In genomic region chr7:149239345-149240143, GRCh38 we compare ENCODE assay signal across 1 cellular context.
A peak's percentile ranks its signal among the peaks of the same experiment; 100 is the strongest.
TF ChIP-seq lines count a peak whose summit lies in the region.

TSS of gene ZNF212 (plus strand) at chr7:149239651. CDS start at chr7:149239779, 128 bp downstream.

TF ChIP-seq in HepG2, 621 proteins besides CTCF, POLR2A, EP300 and RAD21 (continued from another document and continues in another):
- TF ChIP-seq, protein P1, sequence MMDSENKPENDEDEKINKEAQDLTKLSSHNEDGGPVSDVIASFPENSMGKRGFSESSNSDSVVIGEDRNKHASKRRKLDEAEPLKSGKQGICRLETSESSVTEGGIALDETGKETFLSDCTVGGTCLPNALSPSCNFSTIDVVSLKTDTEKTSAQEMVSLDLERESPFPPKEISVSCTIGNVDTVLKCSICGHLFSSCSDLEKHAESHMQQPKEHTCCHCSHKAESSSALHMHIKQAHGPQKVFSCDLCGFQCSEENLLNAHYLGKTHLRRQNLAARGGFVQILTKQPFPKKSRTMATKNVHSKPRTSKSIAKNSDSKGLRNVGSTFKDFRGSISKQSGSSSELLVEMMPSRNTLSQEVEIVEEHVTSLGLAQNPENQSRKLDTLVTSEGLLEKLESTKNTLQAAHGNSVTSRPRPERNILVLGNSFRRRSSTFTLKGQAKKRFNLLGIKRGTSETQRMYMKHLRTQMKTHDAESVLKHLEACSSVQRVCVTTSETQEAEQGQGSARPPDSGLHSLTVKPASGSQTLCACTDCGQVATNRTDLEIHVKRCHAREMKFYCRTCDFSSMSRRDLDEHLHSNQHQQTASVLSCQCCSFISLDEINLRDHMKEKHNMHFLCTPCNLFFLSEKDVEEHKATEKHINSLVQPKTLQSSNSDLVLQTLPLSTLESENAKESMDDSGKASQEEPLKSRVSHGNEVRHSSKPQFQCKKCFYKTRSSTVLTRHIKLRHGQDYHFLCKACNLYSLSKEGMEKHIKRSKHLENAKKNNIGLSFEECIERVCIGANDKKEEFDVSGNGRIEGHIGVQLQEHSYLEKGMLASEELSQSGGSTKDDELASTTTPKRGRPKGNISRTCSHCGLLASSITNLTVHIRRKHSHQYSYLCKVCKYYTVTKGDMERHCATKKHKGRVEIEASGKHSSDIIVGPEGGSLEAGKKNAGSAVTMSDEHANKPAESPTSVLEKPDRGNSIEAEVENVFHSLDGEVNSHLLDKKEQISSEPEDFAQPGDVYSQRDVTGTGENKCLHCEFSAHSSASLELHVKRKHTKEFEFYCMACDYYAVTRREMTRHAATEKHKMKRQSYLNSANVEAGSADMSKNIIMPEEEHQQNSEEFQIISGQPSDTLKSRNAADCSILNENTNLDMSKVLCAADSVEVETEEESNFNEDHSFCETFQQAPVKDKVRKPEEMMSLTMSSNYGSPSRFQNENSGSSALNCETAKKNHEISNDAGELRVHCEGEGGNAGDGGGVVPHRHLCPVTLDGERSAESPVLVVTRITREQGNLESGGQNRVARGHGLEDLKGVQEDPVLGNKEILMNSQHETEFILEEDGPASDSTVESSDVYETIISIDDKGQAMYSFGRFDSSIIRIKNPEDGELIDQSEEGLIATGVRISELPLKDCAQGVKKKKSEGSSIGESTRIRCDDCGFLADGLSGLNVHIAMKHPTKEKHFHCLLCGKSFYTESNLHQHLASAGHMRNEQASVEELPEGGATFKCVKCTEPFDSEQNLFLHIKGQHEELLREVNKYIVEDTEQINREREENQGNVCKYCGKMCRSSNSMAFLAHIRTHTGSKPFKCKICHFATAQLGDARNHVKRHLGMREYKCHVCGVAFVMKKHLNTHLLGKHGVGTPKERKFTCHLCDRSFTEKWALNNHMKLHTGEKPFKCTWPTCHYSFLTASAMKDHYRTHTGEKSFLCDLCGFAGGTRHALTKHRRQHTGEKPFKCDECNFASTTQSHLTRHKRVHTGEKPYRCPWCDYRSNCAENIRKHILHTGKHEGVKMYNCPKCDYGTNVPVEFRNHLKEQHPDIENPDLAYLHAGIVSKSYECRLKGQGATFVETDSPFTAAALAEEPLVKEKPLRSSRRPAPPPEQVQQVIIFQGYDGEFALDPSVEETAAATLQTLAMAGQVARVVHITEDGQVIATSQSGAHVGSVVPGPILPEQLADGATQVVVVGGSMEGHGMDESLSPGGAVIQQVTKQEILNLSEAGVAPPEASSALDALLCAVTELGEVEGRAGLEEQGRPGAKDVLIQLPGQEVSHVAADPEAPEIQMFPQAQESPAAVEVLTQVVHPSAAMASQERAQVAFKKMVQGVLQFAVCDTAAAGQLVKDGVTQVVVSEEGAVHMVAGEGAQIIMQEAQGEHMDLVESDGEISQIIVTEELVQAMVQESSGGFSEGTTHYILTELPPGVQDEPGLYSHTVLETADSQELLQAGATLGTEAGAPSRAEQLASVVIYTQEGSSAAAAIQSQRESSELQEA (CRISPR knock-in tag; IDR thresholded peaks at IDR 0.05; ENCODE audit: not compliant biosample characterization), result peak; percentile 49
- no peak; the same call in 1 of the 2 replicates for TF ChIP-seq ELK4 (CRISPR knock-in tag; IDR thresholded peaks at IDR 0.05; ENCODE audit: borderline replicate concordance)
- no peak for TF ChIP-seq ZNF7 (CRISPR knock-in tag; IDR thresholded peaks at IDR 0.05)
- TF ChIP-seq ZHX1 (CRISPR knock-in tag; IDR thresholded peaks at IDR 0.05; ENCODE audit: low read depth), result no peak
- TF ChIP-seq ZNF598 (CRISPR knock-in tag; IDR thresholded peaks at IDR 0.05; ENCODE audit: borderline replicate concordance), result no peak
- TF ChIP-seq THYN1 (CRISPR knock-in tag; IDR thresholded peaks at IDR 0.05; ENCODE audit: borderline replicate concordance, low read depth), result no peak
- no peak for TF ChIP-seq ZFAT (CRISPR knock-in tag; conservative IDR thresholded peaks at IDR 0.05)
- TF ChIP-seq HMG20A (CRISPR knock-in tag; IDR thresholded peaks at IDR 0.05; ENCODE audit: borderline replicate concordance), result 0 out of 2 replicates have a peak, but pooled peaks have one; percentile 14
- TF ChIP-seq ZNF747 (CRISPR knock-in tag; IDR thresholded peaks at IDR 0.05; ENCODE audit: borderline replicate concordance), result peak; percentile 80; the same call in 1 of the 2 replicates
- TF ChIP-seq SOX6 (IDR thresholded peaks at IDR 0.05), result no peak
- TF ChIP-seq SOX6 (CRISPR knock-in tag; IDR thresholded peaks at IDR 0.05), result peak; percentile 74
- peak; percentile 79 for TF ChIP-seq ZNF44 (CRISPR knock-in tag; IDR thresholded peaks at IDR 0.05)
- no peak for TF ChIP-seq TP53 (CRISPR knock-in tag; conservative IDR thresholded peaks at IDR 0.05)
- TF ChIP-seq, protein P2, sequence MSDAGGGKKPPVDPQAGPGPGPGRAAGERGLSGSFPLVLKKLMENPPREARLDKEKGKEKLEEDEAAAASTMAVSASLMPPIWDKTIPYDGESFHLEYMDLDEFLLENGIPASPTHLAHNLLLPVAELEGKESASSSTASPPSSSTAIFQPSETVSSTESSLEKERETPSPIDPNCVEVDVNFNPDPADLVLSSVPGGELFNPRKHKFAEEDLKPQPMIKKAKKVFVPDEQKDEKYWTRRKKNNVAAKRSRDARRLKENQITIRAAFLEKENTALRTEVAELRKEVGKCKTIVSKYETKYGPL (CRISPR knock-in tag; IDR thresholded peaks at IDR 0.05), result no peak
- TF ChIP-seq, protein P3, sequence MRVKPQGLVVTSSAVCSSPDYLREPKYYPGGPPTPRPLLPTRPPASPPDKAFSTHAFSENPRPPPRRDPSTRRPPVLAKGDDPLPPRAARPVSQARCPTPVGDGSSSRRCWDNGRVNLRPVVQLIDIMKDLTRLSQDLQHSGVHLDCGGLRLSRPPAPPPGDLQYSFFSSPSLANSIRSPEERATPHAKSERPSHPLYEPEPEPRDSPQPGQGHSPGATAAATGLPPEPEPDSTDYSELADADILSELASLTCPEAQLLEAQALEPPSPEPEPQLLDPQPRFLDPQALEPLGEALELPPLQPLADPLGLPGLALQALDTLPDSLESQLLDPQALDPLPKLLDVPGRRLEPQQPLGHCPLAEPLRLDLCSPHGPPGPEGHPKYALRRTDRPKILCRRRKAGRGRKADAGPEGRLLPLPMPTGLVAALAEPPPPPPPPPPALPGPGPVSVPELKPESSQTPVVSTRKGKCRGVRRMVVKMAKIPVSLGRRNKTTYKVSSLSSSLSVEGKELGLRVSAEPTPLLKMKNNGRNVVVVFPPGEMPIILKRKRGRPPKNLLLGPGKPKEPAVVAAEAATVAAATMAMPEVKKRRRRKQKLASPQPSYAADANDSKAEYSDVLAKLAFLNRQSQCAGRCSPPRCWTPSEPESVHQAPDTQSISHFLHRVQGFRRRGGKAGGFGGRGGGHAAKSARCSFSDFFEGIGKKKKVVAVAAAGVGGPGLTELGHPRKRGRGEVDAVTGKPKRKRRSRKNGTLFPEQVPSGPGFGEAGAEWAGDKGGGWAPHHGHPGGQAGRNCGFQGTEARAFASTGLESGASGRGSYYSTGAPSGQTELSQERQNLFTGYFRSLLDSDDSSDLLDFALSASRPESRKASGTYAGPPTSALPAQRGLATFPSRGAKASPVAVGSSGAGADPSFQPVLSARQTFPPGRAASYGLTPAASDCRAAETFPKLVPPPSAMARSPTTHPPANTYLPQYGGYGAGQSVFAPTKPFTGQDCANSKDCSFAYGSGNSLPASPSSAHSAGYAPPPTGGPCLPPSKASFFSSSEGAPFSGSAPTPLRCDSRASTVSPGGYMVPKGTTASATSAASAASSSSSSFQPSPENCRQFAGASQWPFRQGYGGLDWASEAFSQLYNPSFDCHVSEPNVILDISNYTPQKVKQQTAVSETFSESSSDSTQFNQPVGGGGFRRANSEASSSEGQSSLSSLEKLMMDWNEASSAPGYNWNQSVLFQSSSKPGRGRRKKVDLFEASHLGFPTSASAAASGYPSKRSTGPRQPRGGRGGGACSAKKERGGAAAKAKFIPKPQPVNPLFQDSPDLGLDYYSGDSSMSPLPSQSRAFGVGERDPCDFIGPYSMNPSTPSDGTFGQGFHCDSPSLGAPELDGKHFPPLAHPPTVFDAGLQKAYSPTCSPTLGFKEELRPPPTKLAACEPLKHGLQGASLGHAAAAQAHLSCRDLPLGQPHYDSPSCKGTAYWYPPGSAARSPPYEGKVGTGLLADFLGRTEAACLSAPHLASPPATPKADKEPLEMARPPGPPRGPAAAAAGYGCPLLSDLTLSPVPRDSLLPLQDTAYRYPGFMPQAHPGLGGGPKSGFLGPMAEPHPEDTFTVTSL (CRISPR knock-in tag; IDR thresholded peaks at IDR 0.05; ENCODE audit: borderline replicate concordance), result peak; percentile 40
- TF ChIP-seq, protein P4, sequence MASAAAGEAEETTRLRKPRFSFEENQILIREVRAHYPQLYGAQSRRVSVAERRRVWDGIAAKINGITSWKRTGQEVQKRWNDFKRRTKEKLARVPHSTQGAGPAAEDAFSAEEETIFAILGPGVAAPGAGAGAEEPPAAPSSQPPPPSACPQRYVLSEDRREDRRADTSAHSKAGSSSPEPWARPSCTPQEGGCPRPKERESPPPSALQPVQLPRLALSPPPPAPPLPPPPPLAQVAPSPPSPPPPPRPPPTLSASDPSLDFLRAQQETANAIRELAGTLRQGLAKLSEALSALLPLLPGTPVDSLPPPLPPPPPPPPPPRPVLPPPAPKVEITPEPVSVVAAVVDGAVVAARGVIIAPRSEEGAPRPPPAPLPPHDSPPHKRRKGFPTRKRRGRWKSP (CRISPR knock-in tag; IDR thresholded peaks at IDR 0.05), result peak; percentile 86
- peak; percentile 32; the same call in 1 of the 2 replicates for TF ChIP-seq ZNF446 (CRISPR knock-in tag; IDR thresholded peaks at IDR 0.05)
- no peak for TF ChIP-seq NCOA5 (CRISPR knock-in tag; IDR thresholded peaks at IDR 0.05)
- TF ChIP-seq, protein P5, sequence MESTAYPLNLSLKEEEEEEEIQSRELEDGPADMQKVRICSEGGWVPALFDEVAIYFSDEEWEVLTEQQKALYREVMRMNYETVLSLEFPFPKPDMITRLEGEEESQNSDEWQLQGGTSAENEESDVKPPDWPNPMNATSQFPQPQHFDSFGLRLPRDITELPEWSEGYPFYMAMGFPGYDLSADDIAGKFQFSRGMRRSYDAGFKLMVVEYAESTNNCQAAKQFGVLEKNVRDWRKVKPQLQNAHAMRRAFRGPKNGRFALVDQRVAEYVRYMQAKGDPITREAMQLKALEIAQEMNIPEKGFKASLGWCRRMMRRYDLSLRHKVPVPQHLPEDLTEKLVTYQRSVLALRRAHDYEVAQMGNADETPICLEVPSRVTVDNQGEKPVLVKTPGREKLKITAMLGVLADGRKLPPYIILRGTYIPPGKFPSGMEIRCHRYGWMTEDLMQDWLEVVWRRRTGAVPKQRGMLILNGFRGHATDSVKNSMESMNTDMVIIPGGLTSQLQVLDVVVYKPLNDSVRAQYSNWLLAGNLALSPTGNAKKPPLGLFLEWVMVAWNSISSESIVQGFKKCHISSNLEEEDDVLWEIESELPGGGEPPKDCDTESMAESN (CRISPR knock-in tag; conservative IDR thresholded peaks at IDR 0.05), result peak; percentile 97
- TF ChIP-seq ZNF367 (CRISPR knock-in tag; IDR thresholded peaks at IDR 0.05; ENCODE audit: borderline replicate concordance), result no peak
- no peak; the same call in 1 of the 2 replicates for TF ChIP-seq NFYB (CRISPR knock-in tag; IDR thresholded peaks at IDR 0.05)
- TF ChIP-seq, protein P6, sequence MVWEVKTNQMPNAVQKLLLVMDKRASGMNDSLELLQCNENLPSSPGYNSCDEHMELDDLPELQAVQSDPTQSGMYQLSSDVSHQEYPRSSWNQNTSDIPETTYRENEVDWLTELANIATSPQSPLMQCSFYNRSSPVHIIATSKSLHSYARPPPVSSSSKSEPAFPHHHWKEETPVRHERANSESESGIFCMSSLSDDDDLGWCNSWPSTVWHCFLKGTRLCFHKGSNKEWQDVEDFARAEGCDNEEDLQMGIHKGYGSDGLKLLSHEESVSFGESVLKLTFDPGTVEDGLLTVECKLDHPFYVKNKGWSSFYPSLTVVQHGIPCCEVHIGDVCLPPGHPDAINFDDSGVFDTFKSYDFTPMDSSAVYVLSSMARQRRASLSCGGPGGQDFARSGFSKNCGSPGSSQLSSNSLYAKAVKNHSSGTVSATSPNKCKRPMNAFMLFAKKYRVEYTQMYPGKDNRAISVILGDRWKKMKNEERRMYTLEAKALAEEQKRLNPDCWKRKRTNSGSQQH (CRISPR knock-in tag; IDR thresholded peaks at IDR 0.05; ENCODE audit: low read depth), result 0 out of 2 replicates have a peak, but pooled peaks have one; percentile 71
- no peak; the same call in none of the 2 replicates for TF ChIP-seq ZSCAN21 (CRISPR knock-in tag; IDR thresholded peaks at IDR 0.05; ENCODE audit: borderline replicate concordance)
- no peak for TF ChIP-seq ZNF510 (CRISPR knock-in tag; IDR thresholded peaks at IDR 0.05; ENCODE audit: low read depth)
- TF ChIP-seq GABPB1 (CRISPR knock-in tag; IDR thresholded peaks at IDR 0.05), result peak; percentile 92
- TF ChIP-seq CCAR2 (optimal IDR thresholded peaks at IDR 0.05; ENCODE audit: low read depth, low read length), result no peak
- 0 out of 2 replicates have a peak, but pooled peaks have one; percentile 17 for TF ChIP-seq ZNF709 (CRISPR knock-in tag; IDR thresholded peaks at IDR 0.05)
- TF ChIP-seq, protein P7, sequence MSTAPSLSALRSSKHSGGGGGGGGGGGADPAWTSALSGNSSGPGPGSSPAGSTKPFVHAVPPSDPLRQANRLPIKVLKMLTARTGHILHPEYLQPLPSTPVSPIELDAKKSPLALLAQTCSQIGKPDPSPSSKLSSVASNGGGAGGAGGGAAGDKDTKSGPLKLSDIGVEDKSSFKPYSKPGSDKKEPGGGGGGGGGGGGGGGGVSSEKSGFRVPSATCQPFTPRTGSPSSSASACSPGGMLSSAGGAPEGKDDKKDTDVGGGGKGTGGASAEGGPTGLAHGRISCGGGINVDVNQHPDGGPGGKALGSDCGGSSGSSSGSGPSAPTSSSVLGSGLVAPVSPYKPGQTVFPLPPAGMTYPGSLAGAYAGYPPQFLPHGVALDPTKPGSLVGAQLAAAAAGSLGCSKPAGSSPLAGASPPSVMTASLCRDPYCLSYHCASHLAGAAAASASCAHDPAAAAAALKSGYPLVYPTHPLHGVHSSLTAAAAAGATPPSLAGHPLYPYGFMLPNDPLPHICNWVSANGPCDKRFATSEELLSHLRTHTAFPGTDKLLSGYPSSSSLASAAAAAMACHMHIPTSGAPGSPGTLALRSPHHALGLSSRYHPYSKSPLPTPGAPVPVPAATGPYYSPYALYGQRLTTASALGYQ (CRISPR knock-in tag; IDR thresholded peaks at IDR 0.05), result peak; percentile 60; the same call in 1 of the 2 replicates
